Comparison of ENCODE assay signal across 11 cellular contexts in the genomic region with DNA sequence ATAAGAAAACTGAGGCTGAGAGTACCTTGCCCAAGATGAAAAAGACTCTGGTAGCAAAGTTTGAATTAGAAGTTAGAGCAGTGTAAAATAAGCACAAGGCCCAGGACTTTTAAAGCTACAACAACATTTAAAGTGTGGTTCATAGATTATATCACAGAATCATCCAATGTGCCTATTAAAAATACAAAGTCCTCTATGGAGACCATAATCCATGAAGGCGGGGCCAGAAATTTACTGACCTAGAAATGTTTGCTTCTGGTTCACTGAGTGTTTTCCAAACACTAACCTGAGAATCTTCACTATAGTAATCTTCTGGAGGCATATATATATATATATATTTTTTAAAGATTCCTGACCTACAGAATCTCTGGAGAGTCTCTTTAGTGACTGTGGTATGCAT. TPM values are rescaled to one million over a fixed set of nuclear protein-coding genes. Genes with fewer than 3 reads are reported as not detected.
"Had no signal": no experiment of that assay in that cellular context is flagged by ENCODE, and none has a peak within 500 bp of the region (broad histone marks: within the 10 kb centered on the region; RNA-seq: fewer than 3 reads in every experiment).

No MANE protein-coding gene starts in this region.

- ATAC-seq: GM23338, HCT116, HepG2 had no signal

- H3K4me3 ChIP-seq: GM23338, HAP-1 had no signal

- H3K4me2 ChIP-seq: GM23338 had no signal

- H3K27me3 Mint-ChIP-seq: IgD-negative memory B cell had no signal

- H3K36me3 Mint-ChIP-seq: IgD-negative memory B cell had no signal

- H3K4me3 Mint-ChIP-seq: GM23338, HFFc6, IgD-negative memory B cell had no signal

- H3K9me3 ChIP-seq: HAP-1 had no signal

- H3K27ac ChIP-seq: HL-60 had no signal

- DNase-seq: H7, HFFc6, KBM-7 had no signal

- H2AFZ ChIP-seq: GM23338 had no signal

- H3K9me3 Mint-ChIP-seq: GM23338, HFFc6, IgD-negative memory B cell had no signal

- FAIRE-seq: H1, HepG2 had no signal

- H3K27ac Mint-ChIP-seq: GM23338, HFFc6, IgD-negative memory B cell had no signal

RNA-seq across cellular contexts. Expression of a gene that starts 34.9 kb away (rescaled TPM):
- total RNA-seq: GM23338, H1, H7, HepG2, HFFc6, HT1080 had no signal
- polyA plus RNA-seq: GM23338, H1, HepG2, IgD-negative memory B cell had no signal
